ENCODE assay signal across 1 cellular context in genomic region chr17:39794249-39794970, GRCh38.
TF ChIP-seq lines count a peak whose summit lies in the region.

No MANE protein-coding gene starts in this region.

TF ChIP-seq in GM23338, 12 proteins besides CTCF, POLR2A, EP300 and RAD21 (continued from another document):
- no peak for TF ChIP-seq ZNF462 (CRISPR knock-in tag; IDR thresholded peaks at IDR 0.05)
- TF ChIP-seq EZH2phosphoT487 (IDR thresholded peaks at IDR 0.05; ENCODE audit: unreplicated experiment): no peak
- TF ChIP-seq EZH2 (IDR thresholded peaks at IDR 0.05; ENCODE audit: low read depth, unreplicated experiment): no peak
- TF ChIP-seq ZNF114 (CRISPR knock-in tag; IDR thresholded peaks at IDR 0.05): no peak
- TF ChIP-seq ETS1 (IDR thresholded peaks at IDR 0.05): no peak
- TF ChIP-seq ZNF331 (CRISPR knock-in tag; IDR thresholded peaks at IDR 0.05; ENCODE audit: low read depth): no peak
- no peak for TF ChIP-seq JUNB (IDR thresholded peaks at IDR 0.05; ENCODE audit: unreplicated experiment)
